Comparison of ENCODE assay signal across 19 cellular contexts in genomic region chr12:29983917-29984316, GRCh38.
"Had no signal": no experiment of that assay in that cellular context is flagged by ENCODE, and none has a peak within 500 bp of the region (broad histone marks: within the 10 kb centered on the region; RNA-seq: fewer than 3 reads in every experiment).

No MANE protein-coding gene starts in this region.

- H3K4me1 ChIP-seq: adrenal gland, Peyer's patch had no signal

- H3K4me3 ChIP-seq: adrenal gland, Peyer's patch had no signal

- H3K27ac ChIP-seq: adrenal gland, KMS-11, Peyer's patch had no signal

- DNase-seq: activated CD4-positive, alpha-beta T cell treated with anti-CD3 and anti-CD28 coated beads for 4 hours; activated CD8-positive, alpha-beta memory T cell treated with anti-CD3 and anti-CD28 coated beads, Interleukin-2, amount 50 U/mL, for 4 hours; activated CD8-positive, alpha-beta T cell treated with anti-CD3 and anti-CD28 coated beads for 36 hours; activated naive CD4-positive, alpha-beta T cell treated with anti-CD3 and anti-CD28 coated beads, Interleukin-2, amount 50 U/mL, for 16 hours; activated naive CD8-positive, alpha-beta T cell treated with anti-CD3 and anti-CD28 coated beads, Interleukin-2, amount 10 ng/mL, durations not matched to agents 7 days and 5 days; adrenal gland; anterior cingulate cortex; NCI-H1092; NCI-H1436; NCI-H1694 treated with DMSO at 0.1 percent for 48 hours; NCI-H2081; NCI-H2171; NCI-H226; NCI-H526; Peyer's patch; SHP77 had no signal

- H3K4me2 ChIP-seq: KMS-11 had no signal

- ATAC-seq: activated CD4-positive, CD25-positive, alpha-beta regulatory T cell treated with anti-CD3 and anti-CD28 coated beads, Interleukin-2, amount 50 U/mL, for 24 hours; activated CD8-positive, alpha-beta T cell treated with anti-CD3 and anti-CD28 coated beads for 36 hours had no signal

- H3K4me1 Mint-ChIP-seq: activated naive CD8-positive, alpha-beta T cell treated with anti-CD3 and anti-CD28 coated beads, Interleukin-2, amount 10 ng/mL, durations not matched to agents 7 days and 5 days had no signal

- H3K9me3 ChIP-seq: adrenal gland, Peyer's patch had no signal

- H3K27me3 ChIP-seq: adrenal gland, Peyer's patch had no signal

- H3K27me3 Mint-ChIP-seq: activated CD8-positive, alpha-beta T cell treated with anti-CD3 and anti-CD28 coated beads for 36 hours; activated naive CD8-positive, alpha-beta T cell treated with anti-CD3 and anti-CD28 coated beads, Interleukin-2, amount 10 ng/mL, durations not matched to agents 7 days and 5 days had no signal

- H3K4me3 Mint-ChIP-seq: activated CD8-positive, alpha-beta T cell treated with anti-CD3 and anti-CD28 coated beads for 36 hours; activated naive CD8-positive, alpha-beta T cell treated with anti-CD3 and anti-CD28 coated beads, Interleukin-2, amount 10 ng/mL, durations not matched to agents 7 days and 5 days; T-helper 1 cell treated with Interleukin-12 subunit alpha and Interleukin-12 subunit beta and Interleukin-4 antibody, amounts not matched to agents 30 μg/mL and 1 μg/mL, for 36 hours had no signal

- H3K9ac ChIP-seq: KMS-11 had no signal

- H3K36me3 ChIP-seq: adrenal gland, Peyer's patch had no signal

- H3K27ac Mint-ChIP-seq: activated CD8-positive, alpha-beta T cell treated with anti-CD3 and anti-CD28 coated beads for 36 hours; activated naive CD8-positive, alpha-beta T cell treated with anti-CD3 and anti-CD28 coated beads, Interleukin-2, amount 10 ng/mL, durations not matched to agents 7 days and 5 days; T-helper 1 cell treated with Interleukin-12 subunit alpha and Interleukin-12 subunit beta and Interleukin-4 antibody, amounts not matched to agents 30 μg/mL and 1 μg/mL, for 36 hours had no signal

- H3K36me3 Mint-ChIP-seq: activated naive CD8-positive, alpha-beta T cell treated with anti-CD3 and anti-CD28 coated beads, Interleukin-2, amount 10 ng/mL, durations not matched to agents 7 days and 5 days had no signal
